ENCODE assay signal across 7 cellular contexts in the genomic region with DNA sequence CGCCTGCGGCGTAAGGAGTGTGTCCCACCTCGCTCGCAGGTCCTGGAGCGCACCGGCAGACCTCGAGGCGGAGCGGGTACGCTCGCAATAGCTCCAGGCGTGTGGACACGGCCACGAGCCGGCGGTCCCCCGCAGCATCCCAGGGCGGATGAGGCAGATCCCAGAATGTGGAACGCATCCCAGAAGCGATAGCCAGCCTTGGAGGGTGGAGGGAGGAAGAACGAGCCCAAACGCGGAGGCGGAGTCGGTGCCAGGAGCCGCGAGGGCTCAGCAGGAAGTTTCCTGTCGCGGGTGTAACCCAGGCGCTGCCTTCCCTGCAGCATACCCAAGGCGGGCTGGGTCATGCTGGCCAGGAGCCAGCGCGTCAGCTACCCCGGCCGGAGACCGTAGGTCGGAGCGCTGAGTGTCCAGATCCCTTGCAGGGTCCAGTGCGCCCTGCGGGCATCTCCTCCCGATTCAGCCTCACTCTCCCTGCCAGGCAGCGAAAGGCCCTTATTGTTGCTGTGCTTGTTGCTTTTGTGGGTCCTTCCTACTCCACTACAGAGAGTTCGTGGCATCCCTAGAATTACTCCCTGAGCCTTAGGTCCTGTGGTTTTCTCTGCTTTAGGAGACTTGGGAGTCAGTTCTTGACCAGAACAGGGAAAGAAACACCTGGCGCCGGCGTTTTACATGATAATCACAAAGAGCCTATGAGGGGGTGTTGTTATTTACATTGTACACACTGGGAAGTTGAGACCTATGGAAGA.
DNase-seq lines count a peak whose midpoint lies in the region; ATAC-seq lines count a peak whose summit lies in the region.

No MANE protein-coding gene starts in this region.

- peak overlapping the region; percentile 35 for H3K9ac ChIP-seq in endocrine pancreas (ENCODE audit: control insufficient read depth, insufficient read depth, low read length)
- H3K9ac ChIP-seq in stomach smooth muscle (ENCODE audit: low read length in 2 of 2) = no peak overlapping the region

- H3K27me3 ChIP-seq in endocrine pancreas (ENCODE audit: control insufficient read depth, insufficient read depth, low read length) = peaks cover 3% of the 10 kb centered on the region
- H3K27me3 ChIP-seq in stomach smooth muscle (ENCODE audit: control insufficient read depth in 1 of 2, insufficient read depth in 2 of 2, low read length in 2 of 2) = peaks cover 6 to 19% of the 10 kb centered on the region in 2 donors

- H3K27ac ChIP-seq in stomach smooth muscle (ENCODE audit: low read length) = no peak overlapping the region

- ATAC-seq in GM18873 (IDR thresholded peaks at IDR 0.05; ENCODE audit: low FRiP score, unreplicated experiment) (no peak), GM19463 (IDR thresholded peaks at IDR 0.05; ENCODE audit: unreplicated experiment) (no peak)

- H3K36me3 ChIP-seq in endocrine pancreas (ENCODE audit: control insufficient read depth, insufficient read depth, low read length) (no peaks in the 10 kb centered on the region), stomach smooth muscle (ENCODE audit: control insufficient read depth in 2 of 2, insufficient read depth in 2 of 2, low read length in 2 of 2) (no peaks in the 10 kb centered on the region)

- peak; percentile 82 for DNase-seq in LoVo (ENCODE audit: low spot score)
- peak; percentile 10 for DNase-seq in activated CD4-positive, alpha-beta T cell treated with anti-CD3 and anti-CD28 coated beads, Interleukin-2, amount 50 U/mL, for 1 hour
- peak; percentile 24 for DNase-seq in middle frontal gyrus (ENCODE audit: extremely low spot score, low spot score)

- H3K9me3 ChIP-seq in endocrine pancreas (ENCODE audit: control insufficient read depth, low read length) (no peaks in the 10 kb centered on the region), stomach smooth muscle (ENCODE audit: control insufficient read depth in 2 of 2, low read length in 2 of 2) (no peaks in the 10 kb centered on the region)

- no peak overlapping the region for H3K4me3 ChIP-seq in endocrine pancreas (ENCODE audit: control insufficient read depth, insufficient read depth, low read length)
- peak overlapping the region; percentile 41 to 62 for H3K4me3 ChIP-seq in stomach smooth muscle (ENCODE audit: low read length in 2 of 2)

- H3K4me1 ChIP-seq in endocrine pancreas (ENCODE audit: control insufficient read depth, insufficient read depth, low read length) (no peaks in the 10 kb centered on the region), stomach smooth muscle (ENCODE audit: control insufficient read depth, insufficient read depth, low read length) (peaks cover 9% of the 10 kb centered on the region)

Comparison
In these comparisons a context has a peak if more than half of its experiments do, and no peak if none do; other contexts are left out.
1. DNase-seq: peak in every context shown above with its lines; median percentile 82 in LoVo; 24 in middle frontal gyrus; 10 in activated CD4-positive, alpha-beta T cell treated with anti-CD3 and anti-CD28 coated beads, Interleukin-2, amount 50 U/mL, for 1 hour.